ENCODE assay signal across 13 cellular contexts in the genomic region with DNA sequence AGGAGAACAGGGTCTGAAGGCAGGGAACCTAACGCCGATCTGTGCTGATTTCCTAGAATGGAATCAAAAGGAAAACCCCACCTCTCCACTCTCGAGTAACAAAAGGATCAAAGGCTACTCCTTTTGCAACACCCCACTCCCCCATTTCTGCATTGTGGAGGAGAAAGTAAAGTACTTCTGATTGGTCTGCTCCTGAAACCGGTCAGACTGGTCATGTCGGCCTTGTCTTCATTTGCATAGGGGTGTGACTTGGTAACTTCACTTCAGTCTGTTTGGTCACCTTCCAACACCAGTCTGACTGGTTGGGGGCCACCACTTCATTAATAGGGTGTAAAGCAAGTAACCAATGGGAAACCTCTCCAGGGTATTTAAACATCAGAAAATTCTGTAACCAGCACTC.
DNase-seq lines count a peak whose midpoint lies in the region; ATAC-seq and TF ChIP-seq lines count a peak whose summit lies in the region.
"Had no signal": no experiment of that assay in that cellular context is flagged by ENCODE, and none has a peak within 500 bp of the region (broad histone marks: within the 10 kb centered on the region; RNA-seq: fewer than 3 reads in every experiment).

No MANE protein-coding gene starts in this region.

- H3K4me1 ChIP-seq in PC-3 (ENCODE audit: insufficient read depth, low read length) (no peaks in the 10 kb centered on the region), suprapubic skin (peaks cover 10% of the 10 kb centered on the region)
- H3K4me1 ChIP-seq: right lobe of liver had no signal

- intact Hi-C loops in PC-3 (cut with micrococcal nuclease): no loop called here

- H3K4me3 ChIP-seq in PC-3 (ENCODE audit: low read length): no peak overlapping the region
- peak overlapping the region; percentile 1 for H3K4me3 ChIP-seq in suprapubic skin
- H3K4me3 ChIP-seq: right lobe of liver had no signal

- H2AFZ ChIP-seq in PC-3 (ENCODE audit: low read length): no peak overlapping the region

- no peak for TF ChIP-seq POLR2A in suprapubic skin (IDR thresholded peaks at IDR 0.05)

- no peak for TF ChIP-seq RAD21 in Ishikawa (IDR thresholded peaks at IDR 0.05; ENCODE audit: low read depth)

- H3K36me3 ChIP-seq in PC-3 (ENCODE audit: low read depth, low read length): no peaks in the 10 kb centered on the region
- H3K36me3 ChIP-seq in suprapubic skin: no peaks in the 10 kb centered on the region
- H3K36me3 ChIP-seq: right lobe of liver had no signal

- no peak overlapping the region for H3K9ac ChIP-seq in PC-3 (ENCODE audit: low read length)

- CTCF ChIA-PET in PC-3 (lab: Charles Lee): no interaction called here

- TF ChIP-seq CTCF in PC-3 (conservative IDR thresholded peaks at IDR 0.05; ENCODE audit: low read depth, low read length) (no peak), suprapubic skin (IDR thresholded peaks at IDR 0.05) (no peak)

- H3K4me2 ChIP-seq in PC-3 (ENCODE audit: low read length): no peak overlapping the region

- no TSS peak for BruUV-seq in PC-3 (replicated peaks; lab: Mats Ljungman, UMichigan)

- H3K9me3 ChIP-seq in PC-3 (ENCODE audit: low read length): no peaks in the 10 kb centered on the region
- no peaks in the 10 kb centered on the region for H3K9me3 ChIP-seq in suprapubic skin
- H3K9me3 ChIP-seq: right lobe of liver had no signal

- H3K27me3 ChIP-seq in PC-3 (ENCODE audit: low read length): no peaks in the 10 kb centered on the region
- no peaks in the 10 kb centered on the region for H3K27me3 ChIP-seq in suprapubic skin
- H3K27me3 ChIP-seq: right lobe of liver had no signal

- ATAC-seq in PC-3 (no peak), HG03135 (IDR thresholded peaks at IDR 0.05; ENCODE audit: unreplicated experiment) (no peak)
- ATAC-seq: activated CD8-positive, alpha-beta memory T cell treated with anti-CD3 and anti-CD28 coated beads, Interleukin-2, amount 10 ng/mL, durations not matched to agents 7 days and 5 days; right lobe of liver had no signal

- no peak; the same call in 1 of the 2 replicates for TF ChIP-seq EP300 in Ishikawa (IDR thresholded peaks at IDR 0.05; ENCODE audit: borderline replicate concordance)
- TF ChIP-seq EP300 in suprapubic skin (IDR thresholded peaks at IDR 0.05): no peak

- POLR2A ChIA-PET in PC-3 (lab: Charles Lee; ENCODE audit: unreplicated experiment): no interaction called here

- DNase-seq in PC-3: peak; percentile 13
- peak; percentile 57 for DNase-seq in iPS-NIHi11 (ENCODE audit: low spot score)
- no peak for DNase-seq in suprapubic skin (ENCODE audit: low spot score in 2 of 2)
- DNase-seq in stimulated activated CD4-positive, alpha-beta T cell treated with anti-CD3 and anti-CD28 coated beads, Interleukin-4, amount 100 ng/mL, for 1 hour: no peak
- DNase-seq in stimulated activated CD4-positive, alpha-beta T cell treated with anti-CD3 and anti-CD28 coated beads, Interleukin-1b, Interleukin-23, amount 100 ng/mL, for 48 hours: no peak
- DNase-seq: activated CD8-positive, alpha-beta memory T cell treated with anti-CD3 and anti-CD28 coated beads, Interleukin-2, amount 10 ng/mL, durations not matched to agents 7 days and 5 days; immature natural killer cell; NCI-H524 treated with DMSO at 0.1 percent for 48 hours; right lobe of liver; SHP77; stimulated activated naive CD4-positive, alpha-beta T cell treated with Interleukin-2 at 50 U/mL for 16 hours had no signal

- H3K27ac ChIP-seq in PC-3 (ENCODE audit: low read length) (no peak overlapping the region), suprapubic skin (peak overlapping the region; percentile 32)
- H3K27ac ChIP-seq: right lobe of liver had no signal

- 14% methylated on average over 5 of the region's 5 CpGs for WGBS in suprapubic skin

- no peaks in the 10 kb centered on the region for H4K20me1 ChIP-seq in PC-3 (ENCODE audit: low read length)

- no peaks in the 10 kb centered on the region for H3F3A ChIP-seq in PC-3 (ENCODE audit: low read length, unreplicated experiment)

- H3K9me2 ChIP-seq in PC-3 (replicated peaks; ENCODE audit: low read length): no peaks in the 10 kb centered on the region

- H3K79me2 ChIP-seq in PC-3 (ENCODE audit: low read length): no peaks in the 10 kb centered on the region

TF ChIP-seq in Ishikawa, 13 proteins besides CTCF, POLR2A, EP300 and RAD21:
- TF ChIP-seq TEAD4 (IDR thresholded peaks at IDR 0.05): peak; percentile 16; the same call in 1 of the 2 replicates
- TF ChIP-seq EGR1 (IDR thresholded peaks at IDR 0.05): no peak
- TF ChIP-seq ZBTB7A (IDR thresholded peaks at IDR 0.05; ENCODE audit: low read depth): no peak
- no peak for TF ChIP-seq USF1 (IDR thresholded peaks at IDR 0.05)
- no peak for TF ChIP-seq TAF1 (IDR thresholded peaks at IDR 0.05; ENCODE audit: low read depth)
- TF ChIP-seq TCF12 (IDR thresholded peaks at IDR 0.05; ENCODE audit: low read depth): peak; percentile 53; the same call in 1 of the 2 replicates
- no peak for TF ChIP-seq REST (IDR thresholded peaks at IDR 0.05; ENCODE audit: low read depth)
- TF ChIP-seq CREB1 (IDR thresholded peaks at IDR 0.05; ENCODE audit: low read depth): no peak
- peak; percentile 84 for TF ChIP-seq CEBPB (IDR thresholded peaks at IDR 0.05)
- peak; percentile 40; the same call in 1 of the 2 replicates for TF ChIP-seq YY1 (IDR thresholded peaks at IDR 0.05; ENCODE audit: low read depth)
- no peak for TF ChIP-seq FOXM1 (IDR thresholded peaks at IDR 0.05; ENCODE audit: borderline replicate concordance, low read depth)
- TF ChIP-seq, protein P1, sequence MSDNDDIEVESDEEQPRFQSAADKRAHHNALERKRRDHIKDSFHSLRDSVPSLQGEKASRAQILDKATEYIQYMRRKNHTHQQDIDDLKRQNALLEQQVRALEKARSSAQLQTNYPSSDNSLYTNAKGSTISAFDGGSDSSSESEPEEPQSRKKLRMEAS (IDR thresholded peaks at IDR 0.05): peak; percentile 46; the same call in 1 of the 2 replicates
- TF ChIP-seq NFIC (IDR thresholded peaks at IDR 0.05): no peak; the same call in 1 of the 2 replicates

Comparison
In these comparisons a context has a peak if more than half of its experiments do, and no peak if none do; other contexts are left out.
1. DNase-seq: peak in PC-3 (single experiment) and iPS-NIHi11 (single experiment); none in suprapubic skin (0 of 2), stimulated activated CD4-positive, alpha-beta T cell treated with anti-CD3 and anti-CD28 coated beads, Interleukin-4, amount 100 ng/mL, for 1 hour (single experiment) and stimulated activated CD4-positive, alpha-beta T cell treated with anti-CD3 and anti-CD28 coated beads, Interleukin-1b, Interleukin-23, amount 100 ng/mL, for 48 hours (single experiment).